ENCODE assay signal across 14 cellular contexts in the genomic region with DNA sequence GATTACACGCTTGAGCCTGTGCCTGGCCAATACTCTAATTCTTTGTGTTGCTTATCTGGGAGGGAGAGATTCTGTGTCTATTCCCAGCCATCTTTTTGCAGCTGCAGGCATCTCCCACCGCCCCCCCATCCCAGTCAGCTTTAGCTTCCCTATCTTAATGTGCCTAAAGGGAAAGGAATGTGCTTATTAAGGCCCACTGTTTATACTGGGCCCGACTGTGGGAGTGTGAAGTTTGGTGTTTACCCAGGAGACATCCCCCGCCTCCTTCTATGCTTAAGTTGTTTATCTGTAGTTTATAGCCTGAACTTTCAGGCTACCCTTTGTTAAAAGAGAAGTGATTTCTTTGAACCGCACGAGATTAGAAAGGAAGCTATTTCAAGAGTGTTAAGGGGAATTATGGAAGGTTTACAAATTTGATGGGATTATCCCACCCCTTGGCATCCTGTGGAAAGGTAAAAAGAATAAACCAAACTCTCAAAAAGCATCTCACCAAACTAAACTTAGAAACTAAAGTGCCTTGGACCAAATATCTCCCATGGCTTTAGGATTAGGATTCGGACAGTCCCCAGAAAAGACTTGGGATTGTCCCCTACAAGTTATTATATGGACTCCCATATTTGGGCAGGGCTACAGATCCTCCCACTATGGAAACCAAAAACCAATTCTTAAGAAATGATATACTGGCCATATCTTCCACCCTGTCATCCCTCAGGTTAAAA. TPM values are rescaled to one million over a fixed set of nuclear protein-coding genes. Genes with fewer than 3 reads are reported as not detected.
DNase-seq lines count a peak whose midpoint lies in the region; ATAC-seq and TF ChIP-seq lines count a peak whose summit lies in the region.
"Had no signal": no experiment of that assay in that cellular context is flagged by ENCODE, and none has a peak within 500 bp of the region (broad histone marks: within the 10 kb centered on the region; RNA-seq: fewer than 3 reads in every experiment).

No MANE protein-coding gene starts in this region.

- CTCF ChIA-PET in activated B cell treated with CpG ODN at 0.5 μM for 24 hours (lab: Charles Lee) = interaction anchor here (0.6 to 2.2 kb wide), 3 partner anchors 16 to 431 kb away, joined by 3 to 11 read pairs (median 3); no protein-coding TSS in a partner anchor
- CTCF ChIA-PET in activated CD8-positive, alpha-beta T cell treated with anti-CD3 and anti-CD28 coated beads, Interleukin-2, amount 10 ng/mL, durations not matched to agents 7 days and 5 days (lab: Charles Lee) = no interaction called here

- DNase-seq in ELR (ENCODE audit: low read depth) (peak; percentile 57), activated B cell treated with CpG ODN at 0.5 μM for 24 hours (no peak), left ventricle myocardium inferior (peak; percentile 34), renal cortical epithelial cell (ENCODE audit: low read depth) (peak; percentile 31), RKO (ENCODE audit: low spot score) (no peak), T-helper 9 cell (no peak), retina (no peak)
- DNase-seq in activated CD8-positive, alpha-beta T cell treated with anti-CD3 and anti-CD28 coated beads, Interleukin-2, amount 10 ng/mL, durations not matched to agents 7 days and 5 days = no peak
- DNase-seq: activated CD4-positive, alpha-beta T cell treated with anti-CD3 and anti-CD28 coated beads, Interleukin-2, amount 50 U/mL, for 48 hours; activated gamma-delta T cell; cerebellar nuclear complex; NCI-H1930; occipital lobe had no signal

- H3K27ac ChIP-seq in left ventricle myocardium inferior (replicated peaks) = peak overlapping the region; percentile 79

- H3K9me3 ChIP-seq in left ventricle myocardium inferior (replicated peaks) = no peaks in the 10 kb centered on the region

- no peaks in the 10 kb centered on the region for H3K9me3 Mint-ChIP-seq in activated B cell treated with CpG ODN at 0.5 μM for 24 hours
- H3K9me3 Mint-ChIP-seq in activated CD8-positive, alpha-beta T cell treated with anti-CD3 and anti-CD28 coated beads, Interleukin-2, amount 10 ng/mL, durations not matched to agents 7 days and 5 days (ENCODE audit: insufficient read depth) = no peaks in the 10 kb centered on the region

- H3K27me3 Mint-ChIP-seq in activated B cell treated with CpG ODN at 0.5 μM for 24 hours = peaks cover 43% of the 10 kb centered on the region
- peaks cover 9% of the 10 kb centered on the region for H3K27me3 Mint-ChIP-seq in activated CD8-positive, alpha-beta T cell treated with anti-CD3 and anti-CD28 coated beads, Interleukin-2, amount 10 ng/mL, durations not matched to agents 7 days and 5 days (ENCODE audit: low read depth)

- POLR2A ChIA-PET in activated B cell treated with CpG ODN at 0.5 μM for 24 hours (lab: Charles Lee) = interaction anchor here (0.5 to 1.9 kb wide), 6 partner anchors 11 to 147 kb away, joined by 3 to 10 read pairs (median 3); a partner anchor contains a TSS
- POLR2A ChIA-PET in activated CD8-positive, alpha-beta T cell treated with anti-CD3 and anti-CD28 coated beads, Interleukin-2, amount 10 ng/mL, durations not matched to agents 7 days and 5 days (lab: Charles Lee) = no interaction called here

- no peaks in the 10 kb centered on the region for H3K27me3 ChIP-seq in left ventricle myocardium inferior (ENCODE audit: low read depth)

- peak overlapping the region; percentile 64 for H3K4me3 Mint-ChIP-seq in activated B cell treated with CpG ODN at 0.5 μM for 24 hours
- H3K4me3 Mint-ChIP-seq in activated CD8-positive, alpha-beta T cell treated with anti-CD3 and anti-CD28 coated beads, Interleukin-2, amount 10 ng/mL, durations not matched to agents 7 days and 5 days = no peak overlapping the region
- H3K4me3 Mint-ChIP-seq: stimulated activated effector memory CD8-positive, alpha-beta T cell treated with anti-CD3 and anti-CD28 coated beads, Interleukin-12 subunit alpha, Interleukin-12 subunit beta, amount 100 ng/mL, for 72 hours had no signal

- H3K27ac Mint-ChIP-seq in activated B cell treated with CpG ODN at 0.5 μM for 24 hours = peak overlapping the region; percentile 61
- H3K27ac Mint-ChIP-seq in activated CD8-positive, alpha-beta T cell treated with anti-CD3 and anti-CD28 coated beads, Interleukin-2, amount 10 ng/mL, durations not matched to agents 7 days and 5 days = no peak overlapping the region
- H3K27ac Mint-ChIP-seq: stimulated activated effector memory CD8-positive, alpha-beta T cell treated with anti-CD3 and anti-CD28 coated beads, Interleukin-12 subunit alpha, Interleukin-12 subunit beta, amount 100 ng/mL, for 72 hours had no signal

- peaks cover 37% of the 10 kb centered on the region for H3K4me1 ChIP-seq in left ventricle myocardium inferior

- H3K36me3 ChIP-seq in left ventricle myocardium inferior = no peaks in the 10 kb centered on the region

- peaks cover 26% of the 10 kb centered on the region for H3K4me1 Mint-ChIP-seq in activated B cell treated with CpG ODN at 0.5 μM for 24 hours
- peaks cover 6% of the 10 kb centered on the region for H3K4me1 Mint-ChIP-seq in activated CD8-positive, alpha-beta T cell treated with anti-CD3 and anti-CD28 coated beads, Interleukin-2, amount 10 ng/mL, durations not matched to agents 7 days and 5 days (ENCODE audit: low read depth)
- H3K4me1 Mint-ChIP-seq: stimulated activated effector memory CD8-positive, alpha-beta T cell treated with anti-CD3 and anti-CD28 coated beads, Interleukin-12 subunit alpha, Interleukin-12 subunit beta, amount 100 ng/mL, for 72 hours had no signal

- ATAC-seq in activated B cell treated with CpG ODN at 0.5 μM for 24 hours (ENCODE audit: low read depth) = no peak
- ATAC-seq in activated CD8-positive, alpha-beta T cell treated with anti-CD3 and anti-CD28 coated beads, Interleukin-2, amount 10 ng/mL, durations not matched to agents 7 days and 5 days = no peak

- no peaks in the 10 kb centered on the region for H3K36me3 Mint-ChIP-seq in activated B cell treated with CpG ODN at 0.5 μM for 24 hours (ENCODE audit: low read depth)
- H3K36me3 Mint-ChIP-seq in activated CD8-positive, alpha-beta T cell treated with anti-CD3 and anti-CD28 coated beads, Interleukin-2, amount 10 ng/mL, durations not matched to agents 7 days and 5 days (ENCODE audit: low read depth) = no peaks in the 10 kb centered on the region
- H3K36me3 Mint-ChIP-seq: stimulated activated effector memory CD8-positive, alpha-beta T cell treated with anti-CD3 and anti-CD28 coated beads, Interleukin-12 subunit alpha, Interleukin-12 subunit beta, amount 100 ng/mL, for 72 hours had no signal

- intact Hi-C loops in activated B cell treated with CpG ODN at 0.5 μM for 24 hours (cut with micrococcal nuclease) (loop anchor here (1.0 to 5.0 kb wide), 5 partner anchors 26 to 119 kb away; a partner anchor contains a TSS), left ventricle myocardium inferior (cut with micrococcal nuclease) (no loop called here)

- TF ChIP-seq CTCF in activated B cell treated with CpG ODN at 0.5 μM for 24 hours (IDR thresholded peaks at IDR 0.05) = no peak
- TF ChIP-seq CTCF in left ventricle myocardium inferior (IDR thresholded peaks at IDR 0.05; ENCODE audit: borderline replicate concordance) = no peak

- H3K4me3 ChIP-seq in left ventricle myocardium inferior = no peak overlapping the region

RNA-seq across cellular contexts. Expression of a gene that starts 25.6 kb away (rescaled TPM):
- total RNA-seq in activated B cell treated with CpG ODN at 0.5 μM for 24 hours (15.0 and 21.2 TPM in 2 replicates), left ventricle myocardium inferior (12.8 TPM), renal cortical epithelial cell (15.3 and 23.1 TPM in 2 replicates)
- total RNA-seq in activated CD8-positive, alpha-beta T cell treated with anti-CD3 and anti-CD28 coated beads, Interleukin-2, amount 10 ng/mL, durations not matched to agents 7 days and 5 days = 10 to 100 TPM; 20.5 to 22.0 TPM

RNA-seq across cellular contexts. Expression of a gene that starts 58.8 kb away (rescaled TPM):
- 0.44 and 0.73 TPM in 2 replicates for total RNA-seq in activated B cell treated with CpG ODN at 0.5 μM for 24 hours
- 0.66 TPM for total RNA-seq in left ventricle myocardium inferior
- 0.70 and 9.9 TPM in 2 replicates for total RNA-seq in renal cortical epithelial cell
- total RNA-seq in activated CD8-positive, alpha-beta T cell treated with anti-CD3 and anti-CD28 coated beads, Interleukin-2, amount 10 ng/mL, durations not matched to agents 7 days and 5 days = 1 to 10 TPM; 4.5 to 4.7 TPM

Comparison
In these comparisons a context has a peak if more than half of its experiments do, and no peak if none do; other contexts are left out.
1. DNase-seq: peak in ELR (single experiment), left ventricle myocardium inferior (single experiment) and renal cortical epithelial cell (single experiment); none in activated B cell treated with CpG ODN at 0.5 μM for 24 hours (single experiment), RKO (single experiment), T-helper 9 cell (single experiment), activated CD8-positive, alpha-beta T cell treated with anti-CD3 and anti-CD28 coated beads, Interleukin-2, amount 10 ng/mL, durations not matched to agents 7 days and 5 days (single experiment) and retina (single experiment).